In genomic region chr19:58557253-58558065, GRCh38 we compare ENCODE assay signal across 9 cellular contexts. TPM values are rescaled to one million over a fixed set of nuclear protein-coding genes. Genes with fewer than 3 reads are reported as not detected.
DNase-seq lines count a peak whose midpoint lies in the region; ATAC-seq and TF ChIP-seq lines count a peak whose summit lies in the region.
"Had no signal": no experiment of that assay in that cellular context is flagged by ENCODE, and none has a peak within 500 bp of the region (broad histone marks: within the 10 kb centered on the region; RNA-seq: fewer than 3 reads in every experiment).

No MANE protein-coding gene starts in this region.

- no peaks in the 10 kb centered on the region for H3K27me3 Mint-ChIP-seq in activated CD4-positive, alpha-beta T cell treated with anti-CD3 and anti-CD28 coated beads, Interleukin-2, amount 10 ng/mL, durations not matched to agents 24 days and 14 days

- H3K4me1 Mint-ChIP-seq in activated CD4-positive, alpha-beta T cell treated with anti-CD3 and anti-CD28 coated beads, Interleukin-2, amount 10 ng/mL, durations not matched to agents 24 days and 14 days = peaks cover 63% of the 10 kb centered on the region

- H3K36me3 ChIP-seq in left lung = peaks cover 0 to 34% of the 10 kb centered on the region in 2 donors
- no peaks in the 10 kb centered on the region for H3K36me3 ChIP-seq in testis (ENCODE audit: low read depth, missing control alignments)

- peaks cover 56% of the 10 kb centered on the region for H3K36me3 Mint-ChIP-seq in activated CD4-positive, alpha-beta T cell treated with anti-CD3 and anti-CD28 coated beads, Interleukin-2, amount 10 ng/mL, durations not matched to agents 24 days and 14 days (ENCODE audit: low read depth)

- H3K27me3 ChIP-seq in left lung = peaks cover 0 to 18% of the 10 kb centered on the region in 2 donors
- H3K27me3 ChIP-seq in testis = no peaks in the 10 kb centered on the region

- peak overlapping the region; percentile 96 for H3K4me3 Mint-ChIP-seq in activated CD4-positive, alpha-beta T cell treated with anti-CD3 and anti-CD28 coated beads, Interleukin-2, amount 10 ng/mL, durations not matched to agents 24 days and 14 days

- ATAC-seq in left lung = no peak

- intact Hi-C loops in activated CD4-positive, alpha-beta T cell treated with anti-CD3 and anti-CD28 coated beads, Interleukin-2, amount 10 ng/mL, durations not matched to agents 24 days and 14 days (cut with micrococcal nuclease) = no loop called here
- intact Hi-C loops in left lung (cut with DNase I) = no loop called here
- intact Hi-C loops in testis (cut with DNase I; ENCODE audit: low total_unique reads) = no loop called here

- peak overlapping the region; percentile 97 for H3K27ac Mint-ChIP-seq in activated CD4-positive, alpha-beta T cell treated with anti-CD3 and anti-CD28 coated beads, Interleukin-2, amount 10 ng/mL, durations not matched to agents 24 days and 14 days

- H3K4me1 ChIP-seq in left lung = peaks cover 30 to 66% of the 10 kb centered on the region in 2 donors
- peaks cover 54% of the 10 kb centered on the region for H3K4me1 ChIP-seq in testis

- H3K4me3 ChIP-seq in left lung (peak overlapping the region; percentile 74 to 78), testis (peak overlapping the region; percentile 66 to 84)

- 14 to 25% methylated on average over 9 to 11 of the region's 11 CpGs for WGBS in testis, 2 donors

- H3K9me3 Mint-ChIP-seq in activated CD4-positive, alpha-beta T cell treated with anti-CD3 and anti-CD28 coated beads, Interleukin-2, amount 10 ng/mL, durations not matched to agents 24 days and 14 days = no peaks in the 10 kb centered on the region

- no peaks in the 10 kb centered on the region for H3K9me3 ChIP-seq in left lung
- H3K9me3 ChIP-seq in testis = no peaks in the 10 kb centered on the region

- no peak for TF ChIP-seq POLR2A in testis (IDR thresholded peaks at IDR 0.05)

- TF ChIP-seq CTCF in left lung (IDR thresholded peaks at IDR 0.05) (no peak), testis (IDR thresholded peaks at IDR 0.05) (no peak)

- peak; percentile 52 for DNase-seq in activated CD4-positive, alpha-beta T cell treated with anti-CD3 and anti-CD28 coated beads, Interleukin-2, amount 10 ng/mL, durations not matched to agents 24 days and 14 days
- DNase-seq in activated CD4-positive, alpha-beta T cell treated with anti-CD3 and anti-CD28 coated beads, Interleukin-2, amount 50 U/mL, for 1 hour = no peak
- DNase-seq in left lung (peak in 1 of 2 donors; percentile 33), testis (no peak), NCI-H524 treated with DMSO at 0.1 percent for 48 hours (lab: John Stamatoyannopoulos, UW) (no peak), GF-D8 (lab: John Stamatoyannopoulos, UW) (no peak), NOMO-1 (lab: John Stamatoyannopoulos, UW; ENCODE audit: unreplicated experiment in 2 of 2) (no peak)
- DNase-seq: AML-193 had no signal

- H3K27ac ChIP-seq in angular gyrus (ENCODE audit: low read depth, low read length) (peak overlapping the region; percentile 94), left lung (peak overlapping the region; percentile 85 to 100), testis (peak overlapping the region; percentile 92 to 100)

RNA-seq across cellular contexts. Expression of gene UBE2M, which starts 1.0 kb away (rescaled TPM):
- total RNA-seq in activated CD4-positive, alpha-beta T cell treated with anti-CD3 and anti-CD28 coated beads, Interleukin-2, amount 10 ng/mL, durations not matched to agents 24 days and 14 days = 161 and 175 TPM in 2 replicates
- 10 to 100 TPM; 54.9 to 83.4 TPM for total RNA-seq in left lung
- total RNA-seq in testis = 10 to 100 TPM; 65.0 to 65.2 TPM
- polyA plus RNA-seq in testis (ENCODE audit: insufficient read depth, low read depth, low replicate concordance) = 155 TPM

RNA-seq across cellular contexts. Expression of gene CHMP2A, which starts 2.6 kb away (rescaled TPM):
- total RNA-seq in activated CD4-positive, alpha-beta T cell treated with anti-CD3 and anti-CD28 coated beads, Interleukin-2, amount 10 ng/mL, durations not matched to agents 24 days and 14 days = 108 and 114 TPM in 2 replicates
- total RNA-seq in left lung (100 to 1,000 TPM; 107 to 120 TPM), testis (100 to 1,000 TPM; 115 to 126 TPM)
- polyA plus RNA-seq in testis (ENCODE audit: insufficient read depth, low read depth, low replicate concordance) = 155 TPM

RNA-seq across cellular contexts. Expression of gene TRIM28, which starts 13.6 kb away (rescaled TPM):
- total RNA-seq in activated CD4-positive, alpha-beta T cell treated with anti-CD3 and anti-CD28 coated beads, Interleukin-2, amount 10 ng/mL, durations not matched to agents 24 days and 14 days = 689 and 698 TPM in 2 replicates
- total RNA-seq in left lung (100 to 1,000 TPM; 231 to 261 TPM), testis (100 to 1,000 TPM; 415 to 521 TPM)
- polyA plus RNA-seq in testis (ENCODE audit: insufficient read depth, low read depth, low replicate concordance) = 694 TPM

RNA-seq across cellular contexts. Expression of gene MZF1, which starts 15.7 kb away (rescaled TPM):
- total RNA-seq in activated CD4-positive, alpha-beta T cell treated with anti-CD3 and anti-CD28 coated beads, Interleukin-2, amount 10 ng/mL, durations not matched to agents 24 days and 14 days = 21.6 and 23.7 TPM in 2 replicates
- total RNA-seq in left lung = 10 to 100 TPM; 29.6 to 33.7 TPM
- total RNA-seq in testis = 10 to 100 TPM; 55.8 to 56.1 TPM
- 23.9 TPM for polyA plus RNA-seq in testis (ENCODE audit: insufficient read depth, low read depth, low replicate concordance)

RNA-seq across cellular contexts. Expression of gene ZBTB45, which starts 37.8 kb away (rescaled TPM):
- total RNA-seq in activated CD4-positive, alpha-beta T cell treated with anti-CD3 and anti-CD28 coated beads, Interleukin-2, amount 10 ng/mL, durations not matched to agents 24 days and 14 days = 16.8 and 17.5 TPM in 2 replicates
- total RNA-seq in left lung (10 to 100 TPM; 12.7 to 17.7 TPM), testis (10 to 100 TPM; 14.0 to 15.1 TPM)
- 6.9 TPM for polyA plus RNA-seq in testis (ENCODE audit: insufficient read depth, low read depth, low replicate concordance)
